Comparison of ENCODE assay signal across 8 cellular contexts in the genomic region with DNA sequence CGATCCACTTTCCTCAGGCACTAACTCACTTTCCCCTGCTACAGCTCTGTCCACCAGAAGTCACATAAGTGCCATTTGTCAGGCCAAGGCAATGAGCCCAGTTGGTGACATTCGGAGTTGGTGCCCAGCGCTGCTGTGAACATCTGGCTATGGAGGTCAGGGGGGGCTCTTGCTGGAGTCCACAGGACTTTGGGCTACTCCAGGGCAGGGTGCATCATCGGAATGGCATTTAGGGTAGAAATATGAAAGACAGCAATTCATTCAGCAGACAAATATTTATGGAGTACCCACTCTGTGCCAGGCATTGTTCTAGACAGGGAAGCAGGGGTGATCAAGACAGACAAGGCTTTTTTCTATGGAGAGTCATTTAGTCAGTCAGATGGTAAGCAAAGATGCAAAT. TPM values are rescaled to one million over a fixed set of nuclear protein-coding genes. Genes with fewer than 3 reads are reported as not detected.
DNase-seq lines count a peak whose midpoint lies in the region; ATAC-seq and TF ChIP-seq lines count a peak whose summit lies in the region.

No MANE protein-coding gene starts in this region.

- intact Hi-C loops in activated CD8-positive, alpha-beta T cell treated with anti-CD3 and anti-CD28 coated beads for 36 hours (cut with micrococcal nuclease), result loop anchor here (5.0 kb wide), 1 partner anchor 83 kb away; no protein-coding TSS in a partner anchor
- intact Hi-C loops in right cardiac atrium (cut with DNase I), result loop anchor here in 3 of 4 donors (5.0 to 10.0 kb wide), 2 partner anchors 81 to 143 kb away; no protein-coding TSS in a partner anchor
- intact Hi-C loops in gastrocnemius medialis (cut with DNase I; ENCODE audit: low total_unique reads), result loop anchor here (5.0 to 10.0 kb wide), 4 partner anchors 107 to 1029 kb away; a partner anchor contains a TSS
- intact Hi-C loops in left lung (cut with DNase I), result no loop called here

- H3K27me3 Mint-ChIP-seq in activated CD8-positive, alpha-beta T cell treated with anti-CD3 and anti-CD28 coated beads for 36 hours, result no peaks in the 10 kb centered on the region

- WGBS in right cardiac atrium, result 57% methylated on average over 4 of the region's 4 CpGs

- peak overlapping the region; percentile 64 for H3K27ac Mint-ChIP-seq in activated CD8-positive, alpha-beta T cell treated with anti-CD3 and anti-CD28 coated beads for 36 hours

- no peak for ATAC-seq in activated CD8-positive, alpha-beta T cell treated with anti-CD3 and anti-CD28 coated beads for 36 hours
- ATAC-seq in right cardiac atrium (no peak), gastrocnemius medialis (no peak), GM19395 (IDR thresholded peaks at IDR 0.05; ENCODE audit: unreplicated experiment) (no peak), left lung (no peak)

- DNase-seq in activated CD8-positive, alpha-beta T cell treated with anti-CD3 and anti-CD28 coated beads for 36 hours, result no peak
- peak in 2 of 3 donors; percentile 60 to 65 for DNase-seq in right cardiac atrium
- no peak for DNase-seq in gastrocnemius medialis
- no peak for DNase-seq in NCI-H446 (lab: John Stamatoyannopoulos, UW)
- no peak for DNase-seq in NCI-H524 treated with DMSO at 0.1 percent for 48 hours (lab: John Stamatoyannopoulos, UW)
- DNase-seq in left lung, result no peak

- H3K4me1 ChIP-seq in HEK293 (ENCODE audit: control insufficient read depth, insufficient read depth, low read length) (peaks cover 7% of the 10 kb centered on the region), right cardiac atrium (ENCODE audit: control insufficient read depth, insufficient read depth, low read length) (peaks cover 7% of the 10 kb centered on the region), gastrocnemius medialis (peaks cover 35 to 36% of the 10 kb centered on the region in 2 donors), left lung (peaks cover 20 to 35% of the 10 kb centered on the region in 2 donors)

- in situ Hi-C loops in gastrocnemius medialis (cut with MboI; ENCODE audit: low sequenced_read_pairs in 4 of 4), result no loop called here

- H3K36me3 ChIP-seq in HEK293 (ENCODE audit: control insufficient read depth in 2 of 2, insufficient read depth in 1 of 2, low read length in 2 of 2) (peaks cover 0 to 5% of the 10 kb centered on the region in 2 experiments; a peak in 1 of 3 replicates), gastrocnemius medialis (no peaks in the 10 kb centered on the region), left lung (no peaks in the 10 kb centered on the region)

- TF ChIP-seq POLR2A in gastrocnemius medialis (IDR thresholded peaks at IDR 0.05), result no peak

- peaks cover 28% of the 10 kb centered on the region for H3K4me1 Mint-ChIP-seq in activated CD8-positive, alpha-beta T cell treated with anti-CD3 and anti-CD28 coated beads for 36 hours (ENCODE audit: low read depth)

- TF ChIP-seq CTCF in HEK293 (tag by site-specific recombination; IDR thresholded peaks at IDR 0.05) (no peak), gastrocnemius medialis (IDR thresholded peaks at IDR 0.05 in 4 of 5, conservative IDR thresholded peaks at IDR 0.05 in 1 of 5) (no peak), left lung (IDR thresholded peaks at IDR 0.05) (no peak)
- TF ChIP-seq CTCF in activated CD8-positive, alpha-beta T cell treated with anti-CD3 and anti-CD28 coated beads for 36 hours (IDR thresholded peaks at IDR 0.05), result no peak

- H3K4me3 ChIP-seq in HEK293 (ENCODE audit: low read depth, low read length) (no peak overlapping the region), right cardiac atrium (ENCODE audit: low read length) (no peak overlapping the region), gastrocnemius medialis (no peak overlapping the region), left lung (no peak overlapping the region)

- H3K9me3 ChIP-seq in HEK293 (ENCODE audit: control insufficient read depth, insufficient read depth, low read depth, low read length), result no peaks in the 10 kb centered on the region
- no peaks in the 10 kb centered on the region for H3K9me3 ChIP-seq in right cardiac atrium (ENCODE audit: control insufficient read depth, low read length)
- H3K9me3 ChIP-seq in gastrocnemius medialis, result no peaks in the 10 kb centered on the region
- no peaks in the 10 kb centered on the region for H3K9me3 ChIP-seq in left lung

- peak overlapping the region; percentile 100 for H3K4me3 Mint-ChIP-seq in activated CD8-positive, alpha-beta T cell treated with anti-CD3 and anti-CD28 coated beads for 36 hours

- no peaks in the 10 kb centered on the region for H3K27me3 ChIP-seq in right cardiac atrium (ENCODE audit: control insufficient read depth, insufficient read depth)
- H3K27me3 ChIP-seq in gastrocnemius medialis, result no peaks in the 10 kb centered on the region
- no peaks in the 10 kb centered on the region for H3K27me3 ChIP-seq in left lung

- POLR2A ChIA-PET in HEK293 (lab: Yijun Ruan, JAX), result no interaction called here
- POLR2A ChIA-PET in activated CD8-positive, alpha-beta T cell treated with anti-CD3 and anti-CD28 coated beads for 36 hours (lab: Charles Lee), result interaction anchor here (1.2 to 1.8 kb wide), 4 partner anchors 10 to 32 kb away, joined by 3 to 9 read pairs (median 6); no protein-coding TSS in a partner anchor

- H3K27ac ChIP-seq in HEK293 (ENCODE audit: extremely low read depth, low read depth, low read length) (no peak overlapping the region), right cardiac atrium (ENCODE audit: low read length) (no peak overlapping the region), gastrocnemius medialis (peak overlapping the region in 3 of 4 donors; percentile 91 to 98 (median 96)), left lung (peak overlapping the region in 1 of 2 donors; percentile 13)

- no peaks in the 10 kb centered on the region for H3K9me3 Mint-ChIP-seq in activated CD8-positive, alpha-beta T cell treated with anti-CD3 and anti-CD28 coated beads for 36 hours

- CTCF ChIA-PET in HEK293 (lab: Yijun Ruan, JAX), result no interaction called here
- CTCF ChIA-PET in activated CD8-positive, alpha-beta T cell treated with anti-CD3 and anti-CD28 coated beads for 36 hours (lab: Charles Lee), result interaction anchor here (0.7 to 1.2 kb wide), 2 partner anchors 18 to 32 kb away, joined by 3 read pairs; no protein-coding TSS in a partner anchor

- H3K36me3 Mint-ChIP-seq in activated CD8-positive, alpha-beta T cell treated with anti-CD3 and anti-CD28 coated beads for 36 hours (ENCODE audit: low read depth), result peaks cover 25% of the 10 kb centered on the region

TF ChIP-seq in HEK293, 187 proteins besides CTCF, POLR2A, EP300 and RAD21:
- TF ChIP-seq, protein P1, sequence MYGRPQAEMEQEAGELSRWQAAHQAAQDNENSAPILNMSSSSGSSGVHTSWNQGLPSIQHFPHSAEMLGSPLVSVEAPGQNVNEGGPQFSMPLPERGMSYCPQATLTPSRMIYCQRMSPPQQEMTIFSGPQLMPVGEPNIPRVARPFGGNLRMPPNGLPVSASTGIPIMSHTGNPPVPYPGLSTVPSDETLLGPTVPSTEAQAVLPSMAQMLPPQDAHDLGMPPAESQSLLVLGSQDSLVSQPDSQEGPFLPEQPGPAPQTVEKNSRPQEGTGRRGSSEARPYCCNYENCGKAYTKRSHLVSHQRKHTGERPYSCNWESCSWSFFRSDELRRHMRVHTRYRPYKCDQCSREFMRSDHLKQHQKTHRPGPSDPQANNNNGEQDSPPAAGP (tag by site-specific recombination; IDR thresholded peaks at IDR 0.05), result no peak
- TF ChIP-seq ZNF140 (tag by site-specific recombination; IDR thresholded peaks at IDR 0.05) (no peak), ZNF16 (tag by site-specific recombination; IDR thresholded peaks at IDR 0.05; ENCODE audit: low read depth) (no peak), PRDM1 (tag by site-specific recombination; IDR thresholded peaks at IDR 0.05) (peak; percentile 27; the same call in 1 of the 2 replicates), ZNF555 (tag by site-specific recombination; conservative IDR thresholded peaks at IDR 0.05) (no peak)

RNA-seq across cellular contexts. Expression of a gene that starts 1.5 kb away (rescaled TPM):
- 100 to 1,000 TPM; 242 to 244 TPM for total RNA-seq in activated CD8-positive, alpha-beta T cell treated with anti-CD3 and anti-CD28 coated beads for 36 hours
- total RNA-seq in right cardiac atrium (100 to 1,000 TPM; 156 to 175 (median 160) TPM), gastrocnemius medialis (100 to 1,000 TPM in 3 of 4 donors, 10 to 100 TPM in 1; 96.4 to 226 (median 154) TPM), left lung (100 to 1,000 TPM in 1 of 2 donors, 10 to 100 TPM in 1; 86.8 to 104 TPM)
- polyA plus RNA-seq in right cardiac atrium, result 120 TPM

RNA-seq across cellular contexts. Expression of a gene that starts 55.3 kb away (rescaled TPM):
- 10 to 100 TPM; 23.0 to 24.2 TPM for total RNA-seq in activated CD8-positive, alpha-beta T cell treated with anti-CD3 and anti-CD28 coated beads for 36 hours
- 10 to 100 TPM; 11.3 to 33.4 (median 13.3) TPM for total RNA-seq in right cardiac atrium
- 18.2 TPM for polyA plus RNA-seq in right cardiac atrium
- 1 to 10 TPM; 4.6 to 8.1 (median 5.8) TPM for total RNA-seq in gastrocnemius medialis
- 10 to 100 TPM; 10.7 to 12.4 TPM for total RNA-seq in left lung

Comparison
In these comparisons a context has a peak if more than half of its experiments do, and no peak if none do; other contexts are left out.
1. H3K27ac ChIP-seq: peak in gastrocnemius medialis (3 of 4); none in HEK293 (single experiment) and right cardiac atrium (single experiment).
2. DNase-seq: peak in right cardiac atrium (2 of 3); none in activated CD8-positive, alpha-beta T cell treated with anti-CD3 and anti-CD28 coated beads for 36 hours (single experiment), gastrocnemius medialis (0 of 2), NCI-H446 (0 of 2), NCI-H524 treated with DMSO at 0.1 percent for 48 hours (single experiment) and left lung (0 of 2).
3. intact Hi-C loops: an anchor here in activated CD8-positive, alpha-beta T cell treated with anti-CD3 and anti-CD28 coated beads for 36 hours (5.0 kb wide), right cardiac atrium (5.0 to 10.0 kb wide) and gastrocnemius medialis (5.0 to 10.0 kb wide); none called in left lung.